Comparison of ENCODE assay signal across 10 cellular contexts in the genomic region with DNA sequence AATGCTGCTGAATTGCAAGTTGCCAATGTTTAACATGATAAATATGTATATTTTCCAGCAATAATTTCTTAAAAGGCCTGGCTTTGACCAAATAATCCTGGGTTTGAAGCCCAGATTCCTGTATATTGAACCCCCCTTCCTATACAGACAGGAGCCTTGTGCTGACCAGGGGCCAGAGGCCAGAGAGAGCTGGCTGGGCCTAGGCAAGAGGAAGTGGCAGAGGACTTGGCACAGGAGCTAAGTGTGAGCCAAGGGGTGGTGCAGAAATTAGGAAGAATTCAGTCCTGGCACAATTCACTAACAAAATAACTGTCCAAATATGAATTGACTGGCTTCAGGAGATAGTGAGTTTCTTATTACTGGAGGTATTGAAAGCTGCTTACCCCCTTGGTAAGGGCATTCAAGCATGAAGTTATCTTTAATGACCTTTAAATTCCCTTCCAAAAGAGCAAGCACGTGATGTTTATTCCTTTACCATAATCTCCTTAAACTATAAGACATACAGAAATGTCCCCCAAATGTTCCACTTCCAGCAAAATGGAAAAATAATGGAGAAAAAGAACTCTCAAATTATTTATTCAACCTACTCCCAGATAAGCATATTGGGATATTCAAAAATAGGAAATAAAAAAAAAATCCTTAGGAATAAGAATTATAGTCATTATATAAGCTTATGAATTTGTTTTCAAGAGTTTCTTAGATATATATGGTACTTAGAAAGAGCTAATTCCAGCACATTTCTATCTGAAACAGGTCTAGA. TPM values are rescaled to one million over a fixed set of nuclear protein-coding genes. Genes with fewer than 3 reads are reported as not detected.
DNase-seq lines count a peak whose midpoint lies in the region; ATAC-seq, FAIRE-seq and TF ChIP-seq lines count a peak whose summit lies in the region.
"Had no signal": no experiment of that assay in that cellular context is flagged by ENCODE, and none has a peak within 500 bp of the region (broad histone marks: within the 10 kb centered on the region; RNA-seq: fewer than 3 reads in every experiment).

No MANE protein-coding gene starts in this region.

- ATAC-seq in left lung, result peak; percentile 46
- no peak for ATAC-seq in GM21529 (IDR thresholded peaks at IDR 0.05; ENCODE audit: unreplicated experiment)
- no peak for ATAC-seq in GM21423 (IDR thresholded peaks at IDR 0.05; ENCODE audit: unreplicated experiment)
- ATAC-seq: lower lobe of right lung had no signal

- DNase-seq in left lung, result peak; percentile 45 to 68
- DNase-seq in NCI-H526 treated with DMSO at 0.1 percent for 48 hours (lab: John Stamatoyannopoulos, UW), result no peak
- no peak for DNase-seq in stimulated activated CD4-positive, alpha-beta T cell treated with anti-CD3 and anti-CD28 coated beads, Interleukin-2, amount 100 ng/mL, for 48 hours
- DNase-seq: Caco-2, lower lobe of right lung had no signal

- intact Hi-C loops in left lung (cut with DNase I), result no loop called here

- H3K9me3 ChIP-seq in BLaER1 treated with 17β-estradiol and CSF1 and Interleukin-3, amounts not matched to agents 10 nM and 100 nM (replicated peaks in 1 of 11), result no peaks in the 10 kb centered on the region
- H3K9me3 ChIP-seq in HEK293 (ENCODE audit: control insufficient read depth, insufficient read depth, low read depth, low read length), result no peaks in the 10 kb centered on the region
- H3K9me3 ChIP-seq in left lung, result no peaks in the 10 kb centered on the region
- H3K9me3 ChIP-seq: Caco-2, lower lobe of right lung had no signal

- peak; percentile 61 for FAIRE-seq in TTC549 (lab: Jason Lieb, UNC)

- POLR2A ChIA-PET in HEK293 (lab: Yijun Ruan, JAX), result interaction anchor here (0.7 kb wide), 1 partner anchor 11 kb away, joined by 6 read pairs; no protein-coding TSS in a partner anchor

- H3K36me3 ChIP-seq in BLaER1 treated with 17β-estradiol and CSF1 and Interleukin-3, amounts not matched to agents 10 nM and 100 nM, result no peaks in the 10 kb centered on the region
- H3K36me3 ChIP-seq in HEK293 (ENCODE audit: control insufficient read depth in 2 of 2, insufficient read depth in 1 of 2, low read length in 2 of 2) (no peaks in the 10 kb centered on the region), left lung (no peaks in the 10 kb centered on the region)
- H3K36me3 ChIP-seq: lower lobe of right lung had no signal

- H4K20me1 ChIP-seq in BLaER1 treated with 17β-estradiol and CSF1 and Interleukin-3, amounts not matched to agents 10 nM and 100 nM, result no peaks in the 10 kb centered on the region

- peak overlapping the region in 7 of 11 experiments; percentile 73 to 85 (median 78); a peak in 13 of 22 replicates for H3K4me2 ChIP-seq in BLaER1 treated with 17β-estradiol and CSF1 and Interleukin-3, amounts not matched to agents 10 nM and 100 nM

- no peak overlapping the region for H3K4me3 ChIP-seq in BLaER1 treated with 17β-estradiol and CSF1 and Interleukin-3, amounts not matched to agents 10 nM and 100 nM
- H3K4me3 ChIP-seq in HEK293 (ENCODE audit: low read depth, low read length) (no peak overlapping the region), left lung (no peak overlapping the region)
- H3K4me3 ChIP-seq: lower lobe of right lung had no signal

- peak overlapping the region in 8 of 11 experiments; percentile 76 to 93 (median 84); a peak in 16 of 22 replicates for H3K27ac ChIP-seq in BLaER1 treated with 17β-estradiol and CSF1 and Interleukin-3, amounts not matched to agents 10 nM and 100 nM
- H3K27ac ChIP-seq in HEK293 (ENCODE audit: extremely low read depth, low read depth, low read length) (no peak overlapping the region), left lung (no peak overlapping the region)
- H3K27ac ChIP-seq: lower lobe of right lung had no signal

- H3K4me1 ChIP-seq in BLaER1 treated with 17β-estradiol and CSF1 and Interleukin-3, amounts not matched to agents 10 nM and 100 nM, result peaks cover 5 to 62% (median 38%) of the 10 kb centered on the region in 10 experiments; a peak in 18 of 20 replicates
- H3K4me1 ChIP-seq in HEK293 (ENCODE audit: control insufficient read depth, insufficient read depth, low read length) (peaks cover 22% of the 10 kb centered on the region), left lung (peaks cover 0 to 39% of the 10 kb centered on the region in 2 donors)
- H3K4me1 ChIP-seq: Caco-2 had no signal

- H3K9ac ChIP-seq in BLaER1 treated with 17β-estradiol and CSF1 and Interleukin-3, amounts not matched to agents 10 nM and 100 nM, result peak overlapping the region in 3 of 11 experiments; percentile 1 to 31 (median 14); a peak in 4 of 22 replicates

- CTCF ChIA-PET in HEK293 (lab: Yijun Ruan, JAX), result interaction anchor here (0.7 to 1.4 kb wide), 2 partner anchors 26 to 34 kb away, joined by 3 read pairs; partner anchors contain the start of gene NIBAN1

- H3K27me3 ChIP-seq in BLaER1 treated with 17β-estradiol and CSF1 and Interleukin-3, amounts not matched to agents 10 nM and 100 nM, result no peaks in the 10 kb centered on the region
- H3K27me3 ChIP-seq in left lung, result no peaks in the 10 kb centered on the region

- TF ChIP-seq CTCF in HEK293 (tag by site-specific recombination; IDR thresholded peaks at IDR 0.05) (no peak), left lung (IDR thresholded peaks at IDR 0.05) (no peak)

TF ChIP-seq in HEK293, 187 proteins besides CTCF, POLR2A, EP300 and RAD21 (continues in another document):
- no peak for TF ChIP-seq ZBTB1 (tag by site-specific recombination; IDR thresholded peaks at IDR 0.05)
- 0 out of 2 replicates have a peak, but pooled peaks have one; percentile 26 for TF ChIP-seq IKZF3 (tag by site-specific recombination; IDR thresholded peaks at IDR 0.05)
- peak; percentile 91 for TF ChIP-seq FEZF1 (tag by site-specific recombination; IDR thresholded peaks at IDR 0.05)
- peak; percentile 36; the same call in 1 of the 2 replicates for TF ChIP-seq ZXDB (tag by site-specific recombination; IDR thresholded peaks at IDR 0.05)
- TF ChIP-seq PRDM6 (tag by site-specific recombination; IDR thresholded peaks at IDR 0.05), result peak; percentile 71
- TF ChIP-seq, protein P1, sequence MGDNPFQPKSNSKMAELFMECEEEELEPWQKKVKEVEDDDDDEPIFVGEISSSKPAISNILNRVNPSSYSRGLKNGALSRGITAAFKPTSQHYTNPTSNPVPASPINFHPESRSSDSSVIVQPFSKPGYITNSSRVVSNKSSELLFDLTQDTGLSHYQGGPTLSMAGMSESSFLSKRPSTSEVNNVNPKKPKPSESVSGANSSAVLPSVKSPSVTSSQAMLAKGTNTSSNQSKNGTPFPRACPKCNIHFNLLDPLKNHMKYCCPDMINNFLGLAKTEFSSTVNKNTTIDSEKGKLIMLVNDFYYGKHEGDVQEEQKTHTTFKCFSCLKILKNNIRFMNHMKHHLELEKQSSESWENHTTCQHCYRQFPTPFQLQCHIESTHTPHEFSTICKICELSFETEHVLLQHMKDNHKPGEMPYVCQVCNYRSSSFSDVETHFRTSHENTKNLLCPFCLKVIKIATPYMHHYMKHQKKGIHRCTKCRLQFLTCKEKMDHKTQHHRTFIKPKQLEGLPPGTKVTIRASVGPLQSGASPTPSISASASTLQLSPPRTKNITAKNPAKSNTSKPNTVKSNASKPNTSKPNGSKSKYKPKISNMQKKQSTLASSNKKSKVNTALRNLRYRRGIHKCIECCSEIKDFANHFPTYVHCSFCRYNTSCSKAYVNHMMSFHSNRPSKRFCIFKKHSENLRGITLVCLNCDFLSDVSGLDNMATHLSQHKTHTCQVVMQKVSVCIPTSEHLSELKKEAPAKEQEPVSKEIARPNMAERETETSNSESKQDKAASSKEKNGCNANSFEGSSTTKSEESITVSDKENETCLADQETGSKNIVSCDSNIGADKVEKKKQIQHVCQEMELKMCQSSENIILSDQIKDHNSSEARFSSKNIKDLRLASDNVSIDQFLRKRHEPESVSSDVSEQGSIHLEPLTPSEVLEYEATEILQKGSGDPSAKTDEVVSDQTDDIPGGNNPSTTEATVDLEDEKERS (tag by site-specific recombination; IDR thresholded peaks at IDR 0.05), result no peak
- TF ChIP-seq ZNF18 (tag by site-specific recombination; IDR thresholded peaks at IDR 0.05), result peak; percentile 43; the same call in 1 of the 2 replicates
- no peak for TF ChIP-seq ZNF335 (tag by site-specific recombination; conservative IDR thresholded peaks at IDR 0.05)
- TF ChIP-seq KLF16 (tag by site-specific recombination; IDR thresholded peaks at IDR 0.05), result peak; percentile 56; the same call in 1 of the 2 replicates
- no peak for TF ChIP-seq ZNF274 (IDR thresholded peaks at IDR 0.05; ENCODE audit: low read length)
- no peak for TF ChIP-seq ZNF274 (tag by site-specific recombination; IDR thresholded peaks at IDR 0.05; ENCODE audit: borderline replicate concordance)

RNA-seq across cellular contexts. Expression of gene NIBAN1, which starts 26.6 kb away (rescaled TPM):
- total RNA-seq in left lung, result 10 to 100 TPM; 18.8 to 54.3 TPM

Comparison
In these comparisons a context has a peak if more than half of its experiments do, and no peak if none do; other contexts are left out.
1. H3K27ac ChIP-seq: peak in BLaER1 treated with 17β-estradiol and CSF1 and Interleukin-3, amounts not matched to agents 10 nM and 100 nM (8 of 11); none in HEK293 (single experiment) and left lung (0 of 2).
2. DNase-seq: peak in left lung (2 of 2); none in NCI-H526 treated with DMSO at 0.1 percent for 48 hours (single experiment) and stimulated activated CD4-positive, alpha-beta T cell treated with anti-CD3 and anti-CD28 coated beads, Interleukin-2, amount 100 ng/mL, for 48 hours (0 of 2).